Comparison of ENCODE assay signal across 1 cellular context in genomic region chr22:36963302-36963701, GRCh38.
A peak's percentile ranks its signal among the peaks of the same experiment; 100 is the strongest.
TF ChIP-seq lines count a peak whose summit lies in the region.

No MANE protein-coding gene starts in this region.

TF ChIP-seq in HepG2, 621 proteins besides CTCF, POLR2A, EP300 and RAD21:
- TF ChIP-seq, protein P1, sequence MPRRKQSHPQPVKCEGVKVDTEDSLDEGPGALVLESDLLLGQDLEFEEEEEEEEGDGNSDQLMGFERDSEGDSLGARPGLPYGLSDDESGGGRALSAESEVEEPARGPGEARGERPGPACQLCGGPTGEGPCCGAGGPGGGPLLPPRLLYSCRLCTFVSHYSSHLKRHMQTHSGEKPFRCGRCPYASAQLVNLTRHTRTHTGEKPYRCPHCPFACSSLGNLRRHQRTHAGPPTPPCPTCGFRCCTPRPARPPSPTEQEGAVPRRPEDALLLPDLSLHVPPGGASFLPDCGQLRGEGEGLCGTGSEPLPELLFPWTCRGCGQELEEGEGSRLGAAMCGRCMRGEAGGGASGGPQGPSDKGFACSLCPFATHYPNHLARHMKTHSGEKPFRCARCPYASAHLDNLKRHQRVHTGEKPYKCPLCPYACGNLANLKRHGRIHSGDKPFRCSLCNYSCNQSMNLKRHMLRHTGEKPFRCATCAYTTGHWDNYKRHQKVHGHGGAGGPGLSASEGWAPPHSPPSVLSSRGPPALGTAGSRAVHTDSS (CRISPR knock-in tag; conservative IDR thresholded peaks at IDR 0.05) = no peak
- TF ChIP-seq HNRNPK (IDR thresholded peaks at IDR 0.05; ENCODE audit: low read depth, low read length, poor library complexity, severe bottlenecking) = peak; percentile 34
